Comparison of ENCODE assay signal across 21 cellular contexts in genomic region chr22:19358195-19358594, GRCh38.
"Had no signal": no experiment of that assay in that cellular context is flagged by ENCODE, and none has a peak within 500 bp of the region (broad histone marks: within the 10 kb centered on the region; RNA-seq: fewer than 3 reads in every experiment).

No MANE protein-coding gene starts in this region.

- DNase-seq: activated CD4-positive, alpha-beta T cell treated with anti-CD3 and anti-CD28 coated beads, Interleukin-2, amount 10 ng/mL, durations not matched to agents 7 days and 5 days; activated CD8-positive, alpha-beta T cell treated with anti-CD3 and anti-CD28 coated beads, Interleukin-2, amount 10 ng/mL, durations not matched to agents 7 days and 5 days; activated effector memory CD4-positive, alpha-beta T cell treated with Interleukin-2 at 50 U/mL for 16 hours; activated naive CD4-positive, alpha-beta T cell treated with anti-CD3 and anti-CD28 coated beads, Interleukin-2, amount 50 U/mL, for 16 hours; activated T-cell treated with anti-CD3 and anti-CD28 coated beads, Interleukin-2, amount 50 U/mL, for 24 hours; aorta; brain microvascular endothelial cell; central memory CD4-positive, alpha-beta T cell; colonic mucosa; erythroblast; gastrocnemius medialis; left ventricle myocardium superior; mesendoderm; sigmoid colon; stimulated activated CD4-positive, alpha-beta T cell treated with anti-CD3 and anti-CD28 coated beads, Interleukin-4, amount 100 ng/mL, for 24 hours; stimulated activated naive CD4-positive, alpha-beta T cell; T-helper 1 cell; T1000 had no signal

- H3K4me1 Mint-ChIP-seq: activated CD4-positive, alpha-beta T cell treated with anti-CD3 and anti-CD28 coated beads, Interleukin-2, amount 10 ng/mL, durations not matched to agents 7 days and 5 days; nephron had no signal

- H3K27ac ChIP-seq: brain microvascular endothelial cell, colonic mucosa, sigmoid colon had no signal

- ATAC-seq: activated CD4-positive, CD25-positive, alpha-beta regulatory T cell treated with anti-CD3 and anti-CD28 coated beads, Interleukin-2, amount 50 U/mL, for 24 hours; activated CD8-positive, alpha-beta T cell treated with anti-CD3 and anti-CD28 coated beads, Interleukin-2, amount 10 ng/mL, durations not matched to agents 7 days and 5 days; left ventricle myocardium superior had no signal

- H3K9me3 ChIP-seq: colonic mucosa, gastrocnemius medialis, sigmoid colon had no signal

- H3K27ac Mint-ChIP-seq: activated CD4-positive, alpha-beta T cell treated with anti-CD3 and anti-CD28 coated beads, Interleukin-2, amount 10 ng/mL, durations not matched to agents 7 days and 5 days; activated CD8-positive, alpha-beta T cell treated with anti-CD3 and anti-CD28 coated beads, Interleukin-2, amount 10 ng/mL, durations not matched to agents 7 days and 5 days; activated T-cell treated with anti-CD3 and anti-CD28 coated beads, Interleukin-2, amount 50 U/mL, for 24 hours; nephron had no signal

- H3K4me3 Mint-ChIP-seq: activated CD4-positive, alpha-beta T cell treated with anti-CD3 and anti-CD28 coated beads, Interleukin-2, amount 10 ng/mL, durations not matched to agents 7 days and 5 days; activated CD8-positive, alpha-beta T cell treated with anti-CD3 and anti-CD28 coated beads, Interleukin-2, amount 10 ng/mL, durations not matched to agents 7 days and 5 days; activated T-cell treated with anti-CD3 and anti-CD28 coated beads, Interleukin-2, amount 50 U/mL, for 24 hours; nephron had no signal

- FAIRE-seq: endometrium had no signal

- H3K9me3 Mint-ChIP-seq: activated CD4-positive, alpha-beta T cell treated with anti-CD3 and anti-CD28 coated beads, Interleukin-2, amount 10 ng/mL, durations not matched to agents 7 days and 5 days; activated T-cell treated with anti-CD3 and anti-CD28 coated beads, Interleukin-2, amount 50 U/mL, for 24 hours; nephron had no signal

- H3K4me3 ChIP-seq: colonic mucosa, gastrocnemius medialis, sigmoid colon had no signal

- H3K27me3 ChIP-seq: brain microvascular endothelial cell, colonic mucosa, gastrocnemius medialis, sigmoid colon had no signal

- H3K27me3 Mint-ChIP-seq: activated CD4-positive, alpha-beta T cell treated with anti-CD3 and anti-CD28 coated beads, Interleukin-2, amount 10 ng/mL, durations not matched to agents 7 days and 5 days; activated T-cell treated with anti-CD3 and anti-CD28 coated beads, Interleukin-2, amount 50 U/mL, for 24 hours had no signal

- H3K4me1 ChIP-seq: colonic mucosa, gastrocnemius medialis, sigmoid colon had no signal
